ENCODE assay signal across 9 cellular contexts in genomic region chr2:98148968-98149697, GRCh38.
A peak's percentile ranks its signal among the peaks of the same experiment; 100 is the strongest.
DNase-seq lines count a peak whose midpoint lies in the region; ATAC-seq and TF ChIP-seq lines count a peak whose summit lies in the region.
"Had no signal": no experiment of that assay in that cellular context is flagged by ENCODE, and none has a peak within 500 bp of the region (broad histone marks: within the 10 kb centered on the region; RNA-seq: fewer than 3 reads in every experiment).

No MANE protein-coding gene starts in this region.

- H3K4me3 ChIP-seq in GM23338 (no peak overlapping the region), esophagus squamous epithelium (peak overlapping the region in 3 of 4 donors; percentile 23 to 47 (median 29))

- no peak overlapping the region for H3K4me3 Mint-ChIP-seq in GM23338

- no peaks in the 10 kb centered on the region for H3K9me3 ChIP-seq in esophagus squamous epithelium

- H3K27ac ChIP-seq in GM23338 (ENCODE audit: low read depth) (no peak overlapping the region), esophagus squamous epithelium (peak overlapping the region in 3 of 4 donors; percentile 33 to 71 (median 62))
- H3K27ac ChIP-seq: KMS-11 had no signal

- no peaks in the 10 kb centered on the region for H3K4me1 Mint-ChIP-seq in GM23338

- no peaks in the 10 kb centered on the region for H3K36me3 ChIP-seq in GM23338 (ENCODE audit: insufficient read depth)
- H3K36me3 ChIP-seq in esophagus squamous epithelium: no peaks in the 10 kb centered on the region

- no peak overlapping the region for H3K27ac Mint-ChIP-seq in GM23338

- H2AFZ ChIP-seq in GM23338: no peak overlapping the region

- no peak for TF ChIP-seq POLR2A in esophagus squamous epithelium (IDR thresholded peaks at IDR 0.05)

- no peaks in the 10 kb centered on the region for H3F3A ChIP-seq in GM23338 (replicated peaks; ENCODE audit: low read depth)

- 10 to 29% methylated on average over 5 of the region's 5 CpGs for WGBS in esophagus squamous epithelium, 2 donors

- DNase-seq in GM23338 (ENCODE audit: low spot score): peak; percentile 56
- peak; percentile 50 for DNase-seq in SHP77 treated with DMSO at 0.1 percent for 48 hours (lab: John Stamatoyannopoulos, UW)
- no peak for DNase-seq in esophagus squamous epithelium (lab: John Stamatoyannopoulos, UW)
- DNase-seq in omental fat pad (ENCODE audit: low spot score): no peak
- no peak for DNase-seq in CD1c-positive myeloid dendritic cell (ENCODE audit: extremely low spot score)

- H3K9me3 Mint-ChIP-seq in GM23338: no peaks in the 10 kb centered on the region; the same call in 2 of the 3 replicates

- H3K36me3 Mint-ChIP-seq in GM23338 (ENCODE audit: low read depth): no peaks in the 10 kb centered on the region

- no peaks in the 10 kb centered on the region for H3K27me3 ChIP-seq in GM23338 (ENCODE audit: insufficient read depth)
- no peaks in the 10 kb centered on the region for H3K27me3 ChIP-seq in esophagus squamous epithelium

- H3K27me3 Mint-ChIP-seq in GM23338 (ENCODE audit: insufficient read depth, low read depth, poor library complexity): no peaks in the 10 kb centered on the region

- H3K4me1 ChIP-seq in GM23338 (ENCODE audit: insufficient read depth) (no peaks in the 10 kb centered on the region), esophagus squamous epithelium (peaks cover 0 to 22% (median 0%) of the 10 kb centered on the region in 3 donors)

- no peaks in the 10 kb centered on the region for H4K20me1 ChIP-seq in GM23338 (replicated peaks; ENCODE audit: insufficient read depth)

- no peaks in the 10 kb centered on the region for H3K9me2 ChIP-seq in GM23338 (ENCODE audit: insufficient read depth)

- no peak overlapping the region for H3K4me2 ChIP-seq in GM23338
- H3K4me2 ChIP-seq: KMS-11 had no signal

- no peak for TF ChIP-seq CTCF in GM23338 (conservative IDR thresholded peaks at IDR 0.05; ENCODE audit: low read depth in 2 of 2)
- TF ChIP-seq CTCF in esophagus squamous epithelium (IDR thresholded peaks at IDR 0.05): no peak
- TF ChIP-seq CTCF in omental fat pad (IDR thresholded peaks at IDR 0.05): no peak

- ATAC-seq in GM23338 (peak; percentile 74), omental fat pad (ENCODE audit: low FRiP score) (peak; percentile 70), HG02623 (IDR thresholded peaks at IDR 0.05; ENCODE audit: unreplicated experiment) (no peak), HG03432 (IDR thresholded peaks at IDR 0.05; ENCODE audit: unreplicated experiment) (no peak), GM18861 (IDR thresholded peaks at IDR 0.05; ENCODE audit: unreplicated experiment) (no peak)

- intact Hi-C loops in esophagus squamous epithelium (cut with DNase I): no loop called here

- no peaks in the 10 kb centered on the region for H3K79me2 ChIP-seq in GM23338 (replicated peaks; ENCODE audit: insufficient read depth)

TF ChIP-seq in GM23338, 12 proteins besides CTCF, POLR2A, EP300 and RAD21 (continues in another document):
- TF ChIP-seq EZH2phosphoT487 (IDR thresholded peaks at IDR 0.05; ENCODE audit: unreplicated experiment) (no peak), ZNF462 (CRISPR knock-in tag; IDR thresholded peaks at IDR 0.05) (no peak), STAT1 (IDR thresholded peaks at IDR 0.05; ENCODE audit: unreplicated experiment) (no peak), JUNB (IDR thresholded peaks at IDR 0.05; ENCODE audit: unreplicated experiment) (no peak), NANOG (IDR thresholded peaks at IDR 0.05; ENCODE audit: borderline replicate concordance) (no peak), ZNF331 (CRISPR knock-in tag; IDR thresholded peaks at IDR 0.05; ENCODE audit: low read depth) (no peak), REST (IDR thresholded peaks at IDR 0.05; ENCODE audit: unreplicated experiment) (no peak), ETS1 (IDR thresholded peaks at IDR 0.05) (no peak)

Comparison
In these comparisons a context has a peak if more than half of its experiments do, and no peak if none do; other contexts are left out.
1. ATAC-seq: peak in GM23338 (single experiment) and omental fat pad (single experiment); none in HG02623 (single experiment), HG03432 (single experiment) and GM18861 (single experiment).
2. DNase-seq: peak in GM23338 (single experiment) and SHP77 treated with DMSO at 0.1 percent for 48 hours (single experiment); none in esophagus squamous epithelium (single experiment), omental fat pad (single experiment) and CD1c-positive myeloid dendritic cell (single experiment).